Comparison of ENCODE assay signal across 12 cellular contexts in the genomic region with DNA sequence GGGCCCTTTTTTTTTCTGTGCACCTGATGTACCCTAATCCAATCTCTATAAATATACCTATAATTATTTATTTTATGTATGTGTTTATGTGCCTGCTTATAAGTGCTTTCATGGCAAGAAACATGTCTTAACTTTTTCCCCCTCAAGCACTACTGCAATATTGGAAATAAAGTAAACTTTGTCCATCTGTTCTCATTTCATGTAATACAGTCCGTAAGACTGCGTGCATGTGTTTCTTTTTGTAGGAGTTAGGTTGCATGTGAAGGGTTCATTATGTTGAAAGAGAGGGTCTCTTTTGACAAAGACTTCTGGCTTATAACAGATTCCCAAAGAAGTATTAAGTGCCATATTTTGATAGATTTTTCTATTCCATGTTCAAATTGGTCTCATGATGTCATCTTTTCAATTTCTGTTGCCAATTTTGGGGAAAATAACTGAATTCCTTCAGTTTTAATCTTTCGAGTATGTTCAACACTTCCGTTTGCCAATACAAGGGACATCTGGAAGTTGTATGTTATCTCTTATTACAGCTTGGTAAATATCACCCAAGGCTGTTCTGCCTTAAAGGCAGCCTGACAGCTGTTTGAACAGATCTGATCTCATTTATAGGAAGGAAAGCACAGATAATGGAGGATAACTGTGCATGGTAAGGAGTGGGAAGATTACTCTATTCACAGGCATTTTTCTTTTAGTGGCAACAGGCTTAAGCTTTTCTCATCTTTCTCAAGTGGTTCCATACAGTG.
"Had no signal": no experiment of that assay in that cellular context is flagged by ENCODE, and none has a peak within 500 bp of the region (broad histone marks: within the 10 kb centered on the region; RNA-seq: fewer than 3 reads in every experiment).

No MANE protein-coding gene starts in this region.

- H3K9me3 ChIP-seq: pancreas, thyroid gland had no signal

- H3K36me3 ChIP-seq: left lung, pancreas, thyroid gland had no signal

- DNase-seq: activated B cell treated with CpG ODN at 0.5 μM for 24 hours; activated CD4-positive, alpha-beta T cell treated with anti-CD3 and anti-CD28 coated beads, Interleukin-2, amount 10 ng/mL, durations not matched to agents 24 days and 14 days; amygdala; dermis blood vessel endothelial cell; endodermal cell; head of caudate nucleus; islet precursor cell; left lung; pancreas; T1000; thyroid gland had no signal

- H3K27ac ChIP-seq: left lung, pancreas, thyroid gland had no signal

- H3K4me1 ChIP-seq: left lung, pancreas, thyroid gland had no signal

- H3K27me3 ChIP-seq: left lung, pancreas, thyroid gland had no signal

- ATAC-seq: activated naive CD4-positive, alpha-beta T cell treated with anti-CD3 and anti-CD28 coated beads, Interleukin-2, amount 50 U/mL, for 72 hours; left lung; pancreas had no signal

- H3K4me3 ChIP-seq: left lung, pancreas, thyroid gland had no signal
